ENCODE assay signal across 8 cellular contexts in genomic region chr2:234444888-234445287, GRCh38. TPM values are rescaled to one million over a fixed set of nuclear protein-coding genes. Genes with fewer than 3 reads are reported as not detected.
A peak's percentile ranks its signal among the peaks of the same experiment; 100 is the strongest.
DNase-seq lines count a peak whose midpoint lies in the region; ATAC-seq and TF ChIP-seq lines count a peak whose summit lies in the region.

No MANE protein-coding gene starts in this region.

- peak overlapping the region; percentile 90 for H4K5ac ChIP-seq in IMR-90 (ENCODE audit: low read depth, low read length)

- peak overlapping the region; percentile 95 for H2BK20ac ChIP-seq in IMR-90 (ENCODE audit: low read depth, low read length)

- in situ Hi-C loops in IMR-90 (cut with MboI; ENCODE audit: low sequenced_read_pairs), result no loop called here

- H3K9me1 ChIP-seq in IMR-90 (ENCODE audit: insufficient read depth, low read length), result peaks cover 15% of the 10 kb centered on the region

- H2AFZ ChIP-seq in IMR-90 (replicated peaks; ENCODE audit: low read length, poor library complexity), result peak overlapping the region; percentile 90

- no peak; the same call in 1 of the 2 replicates for TF ChIP-seq POLR2A in IMR-90 (IDR thresholded peaks at IDR 0.05; ENCODE audit: low read depth, low read length)

- H3K4me1 Mint-ChIP-seq in immature natural killer cell, result peaks cover 54 to 77% of the 10 kb centered on the region in 2 donors

- peak overlapping the region; percentile 94 for H3K14ac ChIP-seq in IMR-90 (replicated peaks; ENCODE audit: low read depth, low read length)

- H3K56ac ChIP-seq in IMR-90 (ENCODE audit: extremely low read depth, insufficient read depth, low read length), result peak overlapping the region; percentile 98

- no peaks in the 10 kb centered on the region for H3K36me3 ChIP-seq in IMR-90 (ENCODE audit: control insufficient read depth, insufficient read depth, low read length)
- no peaks in the 10 kb centered on the region for H3K36me3 ChIP-seq in thoracic aorta

- H3K18ac ChIP-seq in IMR-90 (ENCODE audit: low read depth, low read length), result peak overlapping the region; percentile 89

- 0% methylated on average over 2 of the region's 10 CpGs; no CpG with 5 or more reads in 1 of the 2 experiments for WGBS in IMR-90 (ENCODE audit: extremely low coverage in 2 of 2, insufficient read length in 1 of 2), 2 experiments

- peak overlapping the region; percentile 37 to 98 for H4K8ac ChIP-seq in IMR-90 (ENCODE audit: low read depth in 2 of 2, low read length in 2 of 2)

- peak overlapping the region; percentile 49; the same call in 1 of the 2 replicates for H3K4me2 ChIP-seq in IMR-90 (ENCODE audit: low read depth, low read length)

- H3K23ac ChIP-seq in IMR-90 (ENCODE audit: low read depth, low read length), result peak overlapping the region; percentile 96

- TF ChIP-seq CTCF in IMR-90 (conservative IDR thresholded peaks at IDR 0.05; ENCODE audit: low read depth, low read length) (no peak), thoracic aorta (IDR thresholded peaks at IDR 0.05) (no peak)

- H3K9ac ChIP-seq in IMR-90 (ENCODE audit: low read depth, low read length), result peak overlapping the region; percentile 39

- TF ChIP-seq RAD21 in IMR-90 (IDR thresholded peaks at IDR 0.05; ENCODE audit: low read length), result peak; percentile 16; the same call in 1 of the 2 replicates

- POLR2A ChIA-PET in IMR-90 (lab: Charles Lee; ENCODE audit: unreplicated experiment), result no interaction called here

- no TSS peak for BruUV-seq in IMR-90 (replicated peaks; lab: Mats Ljungman, UMichigan)

- CTCF ChIA-PET in IMR-90 (lab: Yijun Ruan, JAX), result no interaction called here

- peak overlapping the region; percentile 89 for H3K27ac ChIP-seq in IMR-90 (ENCODE audit: insufficient read depth, low read length)
- peak overlapping the region in 1 of 2 donors; percentile 69 for H3K27ac ChIP-seq in thoracic aorta

- H2AK5ac ChIP-seq in IMR-90 (ENCODE audit: low read depth, low read length), result peak overlapping the region; percentile 35; the same call in 1 of the 2 replicates

- peak overlapping the region; percentile 39 to 70 (median 64) for H3K4me3 Mint-ChIP-seq in immature natural killer cell

- no peaks in the 10 kb centered on the region for H3K9me3 ChIP-seq in IMR-90 (ENCODE audit: control insufficient read depth, insufficient read depth, low read length)
- H3K9me3 ChIP-seq in thoracic aorta, result no peaks in the 10 kb centered on the region

- ATAC-seq in IMR-90 (ENCODE audit: low read depth), result peak; percentile 93
- ATAC-seq in thoracic aorta (ENCODE audit: insufficient number of reproducible peaks, low FRiP score, low read depth), result peak; percentile 47

- peaks cover 0 to 8% of the 10 kb centered on the region in 2 experiments; a peak in 2 of 4 replicates for H3K79me1 ChIP-seq in IMR-90 (ENCODE audit: low read depth in 1 of 2, low read length in 2 of 2)

- intact Hi-C loops in IMR-90 (cut with micrococcal nuclease), result loop anchor here (1.0 to 10.0 kb wide), 4 partner anchors 18 to 540 kb away; no protein-coding TSS in a partner anchor

- peak overlapping the region; percentile 99 for H2BK5ac ChIP-seq in IMR-90 (ENCODE audit: low read depth, low read length, poor library complexity, severe bottlenecking)

- dilution Hi-C loops in IMR-90 (cut with HindIII; ENCODE audit: low sequenced_read_pairs, unreplicated experiment), result no loop called here

- peaks cover 0 to 2% (median 0%) of the 10 kb centered on the region in 6 donors for H3K9me3 Mint-ChIP-seq in immature natural killer cell

- peaks cover 9 to 18% (median 13%) of the 10 kb centered on the region in 3 donors for H3K27me3 Mint-ChIP-seq in immature natural killer cell (ENCODE audit: low read depth in 3 of 3)

- DNase-seq in AG08395 (ENCODE audit: low spot score) (peak; percentile 95), IMR-90 (peak; percentile 98), activated gamma-delta T cell treated with Interleukin-2 at 50 U/mL for 16 hours (peak; percentile 37), immature natural killer cell (peak; percentile 79 to 82 (median 81)), thoracic aorta (ENCODE audit: low spot score) (no peak), DMS53 (lab: John Stamatoyannopoulos, UW) (no peak), NCI-H128 (lab: John Stamatoyannopoulos, UW; ENCODE audit: unreplicated experiment) (no peak), NCI-H2196 treated with DMSO at 0.1 percent for 48 hours (lab: John Stamatoyannopoulos, UW; ENCODE audit: unreplicated experiment) (no peak)

- H2AK9ac ChIP-seq in IMR-90 (replicated peaks; ENCODE audit: low read depth, low read length, poor library complexity), result peak overlapping the region; percentile 93

- H3K27ac Mint-ChIP-seq in immature natural killer cell, result peak overlapping the region; percentile 100

- H3K27me3 ChIP-seq in IMR-90 (ENCODE audit: control insufficient read depth, insufficient read depth, low read length), result no peaks in the 10 kb centered on the region
- no peaks in the 10 kb centered on the region for H3K27me3 ChIP-seq in thoracic aorta (replicated peaks; ENCODE audit: insufficient read depth)

- H3K4me1 ChIP-seq in IMR-90 (ENCODE audit: control insufficient read depth, insufficient read depth, low read length) (peaks cover 17% of the 10 kb centered on the region), thoracic aorta (ENCODE audit: control insufficient read depth in 1 of 2, low read depth in 2 of 2) (peaks cover 11 to 12% of the 10 kb centered on the region in 2 donors)

- peak overlapping the region; percentile 99 for H4K91ac ChIP-seq in IMR-90 (ENCODE audit: insufficient read depth, low read depth, low read length)

- peak overlapping the region; percentile 77; the same call in 1 of the 3 replicates for H2BK15ac ChIP-seq in IMR-90 (ENCODE audit: low read depth, low read length)

- H3K4me3 ChIP-seq in IMR-90 (ENCODE audit: insufficient read depth, low read depth, low read length), result no peak overlapping the region
- H3K4me3 ChIP-seq in thoracic aorta, result peak overlapping the region; percentile 37

- H4K20me1 ChIP-seq in IMR-90 (ENCODE audit: insufficient read depth, low read length), result no peaks in the 10 kb centered on the region

- H2BK120ac ChIP-seq in IMR-90 (ENCODE audit: low read depth, low read length), result peak overlapping the region; percentile 100

- peak overlapping the region; percentile 98 for H3K4ac ChIP-seq in IMR-90 (ENCODE audit: low read depth, low read length)

- H3K36me3 Mint-ChIP-seq in immature natural killer cell, result peaks cover 3 to 6% (median 4%) of the 10 kb centered on the region in 3 donors

TF ChIP-seq in IMR-90, 13 proteins besides CTCF, POLR2A, EP300 and RAD21:
- TF ChIP-seq USF2 (IDR thresholded peaks at IDR 0.05; ENCODE audit: low read depth, low read length) (peak; percentile 88), RFX5 (IDR thresholded peaks at IDR 0.05; ENCODE audit: low read depth, low read length) (no peak), MXI1 (IDR thresholded peaks at IDR 0.05; ENCODE audit: borderline replicate concordance, low read depth, low read length) (peak; percentile 64; the same call in 1 of the 2 replicates), CHD1 (IDR thresholded peaks at IDR 0.05; ENCODE audit: low read depth, low read length) (no peak), NFE2L2 (IDR thresholded peaks at IDR 0.05; ENCODE audit: low read depth, low read length) (peak; percentile 60; the same call in 1 of the 2 replicates), FOS (IDR thresholded peaks at IDR 0.05; ENCODE audit: low read depth, low read length) (peak; percentile 82), MAFK (IDR thresholded peaks at IDR 0.05; ENCODE audit: low read depth, low read length) (peak; percentile 73), BHLHE40 (IDR thresholded peaks at IDR 0.05; ENCODE audit: low read depth, low read length) (peak; percentile 56; the same call in 1 of the 2 replicates), CEBPB (IDR thresholded peaks at IDR 0.05; ENCODE audit: low read depth, low read length) (0 out of 2 replicates have a peak, but pooled peaks have one; percentile 22), RCOR1 (IDR thresholded peaks at IDR 0.05; ENCODE audit: insufficient replicate concordance, low read length) (no peak)

RNA-seq across cellular contexts. Expression of gene ARL4C, which starts 52.0 kb away (rescaled TPM):
- 7.7 and 12.5 TPM in 2 replicates for total RNA-seq in IMR-90 (2012; rRNA removed)
- polyA plus RNA-seq in IMR-90 (2012; rRNA removed), result 8.2 and 8.7 TPM in 2 replicates
- polyA plus RNA-seq in IMR-90 (2012; cell fraction: cytosol; rRNA removed), result 4.8 and 7.4 TPM in 2 replicates
- polyA plus RNA-seq in IMR-90 (2012; cell fraction: nucleus; rRNA removed; ENCODE audit: low replicate concordance), result 6.5 and 6.7 TPM in 2 replicates
- polyA plus RNA-seq in immature natural killer cell, result 100 to 1,000 TPM; 196 to 245 (median 243) TPM
- total RNA-seq in thoracic aorta, result 10 to 100 TPM; 18.2 to 22.9 TPM

Comparison
In these comparisons a context has a peak if more than half of its experiments do, and no peak if none do; other contexts are left out.
1. DNase-seq: peak in AG08395 (single experiment), IMR-90 (single experiment), activated gamma-delta T cell treated with Interleukin-2 at 50 U/mL for 16 hours (single experiment) and immature natural killer cell (3 of 3); none in thoracic aorta (single experiment), DMS53 (single experiment), NCI-H128 (single experiment) and NCI-H2196 treated with DMSO at 0.1 percent for 48 hours (single experiment).